2 cellular contexts compared by ENCODE assay signal in genomic region chr1:236143104-236143948, GRCh38.
TF ChIP-seq lines count a peak whose summit lies in the region.

No MANE protein-coding gene starts in this region.

TF ChIP-seq in IMR-90, 13 proteins besides CTCF, POLR2A, EP300 and RAD21:
- TF ChIP-seq CEBPB (IDR thresholded peaks at IDR 0.05; ENCODE audit: low read depth, low read length) (peak; percentile 86), BHLHE40 (IDR thresholded peaks at IDR 0.05; ENCODE audit: low read depth, low read length) (no peak), MAFK (IDR thresholded peaks at IDR 0.05; ENCODE audit: low read depth, low read length) (peak; percentile 32), MAZ (IDR thresholded peaks at IDR 0.05; ENCODE audit: borderline replicate concordance, low read depth, low read length) (no peak), USF2 (IDR thresholded peaks at IDR 0.05; ENCODE audit: low read depth, low read length) (no peak), RFX5 (IDR thresholded peaks at IDR 0.05; ENCODE audit: low read depth, low read length) (no peak)

TF ChIP-seq in neural cell, 6 proteins besides CTCF, POLR2A, EP300 and RAD21:
- TF ChIP-seq REST (IDR thresholded peaks at IDR 0.05; ENCODE audit: borderline replicate concordance) (no peak), MXI1 (conservative IDR thresholded peaks at IDR 0.05; ENCODE audit: poor library complexity, severe bottlenecking) (peak; percentile 28)
